21 cellular contexts compared by ENCODE assay signal in genomic region chr2:60652822-60653315, GRCh38.
"Had no signal": no experiment of that assay in that cellular context is flagged by ENCODE, and none has a peak within 500 bp of the region (broad histone marks: within the 10 kb centered on the region; RNA-seq: fewer than 3 reads in every experiment).

No MANE protein-coding gene starts in this region.

- H3K36me3 ChIP-seq: ascending aorta, colonic mucosa, left ventricle myocardium inferior, sigmoid colon, suprapubic skin, transverse colon, uterus, WERI-Rb-1 had no signal

- H3K4me3 ChIP-seq: ascending aorta, colonic mucosa, left ventricle myocardium inferior, sigmoid colon, suprapubic skin, transverse colon, uterus had no signal

- H3K4me1 Mint-ChIP-seq: activated naive CD4-positive, alpha-beta T cell treated with anti-CD3 and anti-CD28 coated beads, Interleukin-2, amount 50 U/mL, for 24 hours; central memory CD8-positive, alpha-beta T cell; stimulated activated naive CD8-positive, alpha-beta T cell treated with anti-CD3 and anti-CD28 coated beads, Interleukin-15, amount 100 ng/mL, for 72 hours had no signal

- H3K27me3 Mint-ChIP-seq: activated naive CD4-positive, alpha-beta T cell treated with anti-CD3 and anti-CD28 coated beads, Interleukin-2, amount 50 U/mL, for 24 hours; stimulated activated naive CD8-positive, alpha-beta T cell treated with anti-CD3 and anti-CD28 coated beads, Interleukin-15, amount 100 ng/mL, for 72 hours had no signal

- H3K27me3 ChIP-seq: ascending aorta, colonic mucosa, sigmoid colon, suprapubic skin, transverse colon, uterus had no signal

- ATAC-seq: activated T-cell treated with anti-CD3 and anti-CD28 coated beads, Interleukin-2, amount 50 U/mL, for 72 hours; foreskin keratinocyte; stimulated activated naive CD8-positive, alpha-beta T cell treated with anti-CD3 and anti-CD28 coated beads, Interleukin-15, amount 100 ng/mL, for 72 hours had no signal

- H3K9me3 ChIP-seq: ascending aorta, colonic mucosa, left ventricle myocardium inferior, sigmoid colon, suprapubic skin, transverse colon, uterus had no signal

- H3K4me3 Mint-ChIP-seq: activated naive CD4-positive, alpha-beta T cell treated with anti-CD3 and anti-CD28 coated beads, Interleukin-2, amount 50 U/mL, for 24 hours; activated T-cell treated with anti-CD3 and anti-CD28 coated beads, Interleukin-2, amount 50 U/mL, for 72 hours; central memory CD8-positive, alpha-beta T cell; stimulated activated naive CD8-positive, alpha-beta T cell treated with anti-CD3 and anti-CD28 coated beads, Interleukin-15, amount 100 ng/mL, for 72 hours had no signal

- DNase-seq: activated CD4-positive, alpha-beta T cell treated with anti-CD3 and anti-CD28 coated beads for 1 hour; activated effector memory CD4-positive, alpha-beta T cell treated with anti-CD3 and anti-CD28 coated beads, Interleukin-2, amount 50 U/mL, for 16 hours; activated T-cell treated with anti-CD3 and anti-CD28 coated beads, Interleukin-2, amount 50 U/mL, for 72 hours; colonic mucosa; foreskin keratinocyte; head of caudate nucleus; kidney; left ventricle myocardium inferior; mammary epithelial cell; midbrain; sigmoid colon; stimulated activated CD4-positive, alpha-beta T cell treated with anti-CD3 and anti-CD28 coated beads, Interleukin-2, amount 100 ng/mL, for 24 hours; stimulated activated naive CD8-positive, alpha-beta T cell treated with anti-CD3 and anti-CD28 coated beads, Interleukin-15, amount 100 ng/mL, for 72 hours; T-helper 2 cell; transverse colon; uterus; WERI-Rb-1 had no signal

- H3K27ac ChIP-seq: ascending aorta, colonic mucosa, foreskin keratinocyte, left ventricle myocardium inferior, sigmoid colon, suprapubic skin, transverse colon, uterus, WERI-Rb-1 had no signal

- H3K27ac Mint-ChIP-seq: activated naive CD4-positive, alpha-beta T cell treated with anti-CD3 and anti-CD28 coated beads, Interleukin-2, amount 50 U/mL, for 24 hours; activated T-cell treated with anti-CD3 and anti-CD28 coated beads, Interleukin-2, amount 50 U/mL, for 72 hours; stimulated activated naive CD8-positive, alpha-beta T cell treated with anti-CD3 and anti-CD28 coated beads, Interleukin-15, amount 100 ng/mL, for 72 hours had no signal

- H3K4me1 ChIP-seq: ascending aorta, colonic mucosa, foreskin keratinocyte, left ventricle myocardium inferior, sigmoid colon, suprapubic skin, transverse colon, uterus had no signal

- H3K9me3 Mint-ChIP-seq: activated naive CD4-positive, alpha-beta T cell treated with anti-CD3 and anti-CD28 coated beads, Interleukin-2, amount 50 U/mL, for 24 hours; activated T-cell treated with anti-CD3 and anti-CD28 coated beads, Interleukin-2, amount 50 U/mL, for 72 hours; central memory CD8-positive, alpha-beta T cell; stimulated activated naive CD8-positive, alpha-beta T cell treated with anti-CD3 and anti-CD28 coated beads, Interleukin-15, amount 100 ng/mL, for 72 hours had no signal

- H3K36me3 Mint-ChIP-seq: activated naive CD4-positive, alpha-beta T cell treated with anti-CD3 and anti-CD28 coated beads, Interleukin-2, amount 50 U/mL, for 24 hours had no signal
